ENCODE assay signal across 1 cellular context in the genomic region with DNA sequence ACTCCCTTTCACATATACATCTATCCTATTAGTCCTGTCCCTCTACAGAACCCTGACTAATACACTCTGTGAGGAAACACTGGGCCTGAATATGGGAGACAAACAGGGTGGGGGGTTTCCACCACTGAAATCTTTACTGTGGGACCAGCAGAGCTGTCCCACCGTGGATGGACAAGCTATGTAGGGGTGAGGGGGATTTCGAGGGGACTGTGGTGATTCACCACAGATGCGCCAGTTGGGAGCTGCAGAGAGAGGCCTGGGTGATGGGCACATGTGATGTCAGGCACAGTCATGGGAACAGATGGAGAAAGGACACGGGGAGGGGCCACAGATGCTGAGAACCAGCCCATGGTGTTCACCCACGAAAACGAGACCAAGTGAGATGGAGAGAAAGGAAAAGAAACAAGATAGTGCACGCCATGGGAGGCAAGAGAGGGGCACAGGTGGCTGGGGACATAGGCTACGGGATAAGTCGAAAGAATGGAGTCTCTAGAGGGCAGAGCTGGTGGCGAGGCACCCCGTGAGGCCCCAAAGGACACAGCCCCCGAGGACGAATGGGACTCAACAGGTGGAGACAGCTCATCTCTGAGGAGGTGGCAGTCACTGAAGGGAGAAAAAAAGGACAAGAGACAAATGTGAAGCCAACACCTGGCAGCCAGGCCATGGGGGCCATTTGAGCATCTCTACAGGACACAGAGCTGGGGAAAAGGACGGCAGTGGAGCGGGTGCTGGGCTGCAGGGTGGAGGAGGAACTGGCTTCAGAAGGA.
TF ChIP-seq lines count a peak whose summit lies in the region.

No MANE protein-coding gene starts in this region.

TF ChIP-seq in IMR-90, 13 proteins besides CTCF, POLR2A, EP300 and RAD21:
- no peak for TF ChIP-seq RCOR1 (IDR thresholded peaks at IDR 0.05; ENCODE audit: insufficient replicate concordance, low read length)
- TF ChIP-seq, protein P1, sequence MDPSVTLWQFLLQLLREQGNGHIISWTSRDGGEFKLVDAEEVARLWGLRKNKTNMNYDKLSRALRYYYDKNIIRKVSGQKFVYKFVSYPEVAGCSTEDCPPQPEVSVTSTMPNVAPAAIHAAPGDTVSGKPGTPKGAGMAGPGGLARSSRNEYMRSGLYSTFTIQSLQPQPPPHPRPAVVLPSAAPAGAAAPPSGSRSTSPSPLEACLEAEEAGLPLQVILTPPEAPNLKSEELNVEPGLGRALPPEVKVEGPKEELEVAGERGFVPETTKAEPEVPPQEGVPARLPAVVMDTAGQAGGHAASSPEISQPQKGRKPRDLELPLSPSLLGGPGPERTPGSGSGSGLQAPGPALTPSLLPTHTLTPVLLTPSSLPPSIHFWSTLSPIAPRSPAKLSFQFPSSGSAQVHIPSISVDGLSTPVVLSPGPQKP (IDR thresholded peaks at IDR 0.05; ENCODE audit: borderline replicate concordance, low read depth, low read length) = no peak
- no peak for TF ChIP-seq BHLHE40 (IDR thresholded peaks at IDR 0.05; ENCODE audit: low read depth, low read length)
- no peak for TF ChIP-seq CEBPB (IDR thresholded peaks at IDR 0.05; ENCODE audit: low read depth, low read length)
- TF ChIP-seq MAFK (IDR thresholded peaks at IDR 0.05; ENCODE audit: low read depth, low read length) = no peak
- TF ChIP-seq SMC3 (IDR thresholded peaks at IDR 0.05; ENCODE audit: low read depth, low read length) = no peak
- TF ChIP-seq FOS (IDR thresholded peaks at IDR 0.05; ENCODE audit: low read depth, low read length) = no peak
- TF ChIP-seq NFE2L2 (IDR thresholded peaks at IDR 0.05; ENCODE audit: low read depth, low read length) = no peak
- TF ChIP-seq MXI1 (IDR thresholded peaks at IDR 0.05; ENCODE audit: borderline replicate concordance, low read depth, low read length) = no peak
- TF ChIP-seq CHD1 (IDR thresholded peaks at IDR 0.05; ENCODE audit: low read depth, low read length) = no peak
- TF ChIP-seq, protein P2, sequence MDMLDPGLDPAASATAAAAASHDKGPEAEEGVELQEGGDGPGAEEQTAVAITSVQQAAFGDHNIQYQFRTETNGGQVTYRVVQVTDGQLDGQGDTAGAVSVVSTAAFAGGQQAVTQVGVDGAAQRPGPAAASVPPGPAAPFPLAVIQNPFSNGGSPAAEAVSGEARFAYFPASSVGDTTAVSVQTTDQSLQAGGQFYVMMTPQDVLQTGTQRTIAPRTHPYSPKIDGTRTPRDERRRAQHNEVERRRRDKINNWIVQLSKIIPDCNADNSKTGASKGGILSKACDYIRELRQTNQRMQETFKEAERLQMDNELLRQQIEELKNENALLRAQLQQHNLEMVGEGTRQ (IDR thresholded peaks at IDR 0.05; ENCODE audit: low read depth, low read length) = no peak
- no peak for TF ChIP-seq RFX5 (IDR thresholded peaks at IDR 0.05; ENCODE audit: low read depth, low read length)
- TF ChIP-seq MAZ (IDR thresholded peaks at IDR 0.05; ENCODE audit: borderline replicate concordance, low read depth, low read length) = no peak
